ENCODE assay signal across 8 cellular contexts in genomic region chr11:124758355-124759267, GRCh38. TPM values are rescaled to one million over a fixed set of nuclear protein-coding genes. Genes with fewer than 3 reads are reported as not detected.
DNase-seq lines count a peak whose midpoint lies in the region; ATAC-seq, FAIRE-seq and TF ChIP-seq lines count a peak whose summit lies in the region.

No MANE protein-coding gene starts in this region.

- peak; percentile 57 for TF ChIP-seq RAD21 in GM12878 (IDR thresholded peaks at IDR 0.05; ENCODE audit: insufficient read depth, low read depth, low read length)

- in situ Hi-C loops in GM12878 (cut with MboI) = no loop called here

- CTCF ChIA-PET in GM12878 (lab: Yijun Ruan, JAX) = interaction anchor here (0.7 to 16.3 kb wide), 18 partner anchors 13 to 473 kb away, joined by 3 to 272 read pairs (median 4); partner anchors contain the start of genes CCDC15, MSANTD2, NRGN and SIAE

- 0 out of 2 replicates have a peak, but pooled peaks have one; percentile 28 for TF ChIP-seq POLR2A in GM12878 (IDR thresholded peaks at IDR 0.05; ENCODE audit: low read depth, low read length)

- peak; percentile 88 to 89 (median 89) for TF ChIP-seq CTCF in GM12878 (IDR thresholded peaks at IDR 0.05 in 2 of 3, conservative IDR thresholded peaks at IDR 0.05 in 1 of 3; ENCODE audit: control insufficient read depth in 2 of 3, extremely low read depth in 1 of 3, insufficient read depth in 1 of 3, low read depth in 3 of 3, low read length in 3 of 3)

- BruUV-seq in GM12878 (replicated peaks; lab: Mats Ljungman, UMichigan) = no TSS peak

- H4K20me1 ChIP-seq in GM12878 (ENCODE audit: control insufficient read depth, insufficient read depth) = no peaks in the 10 kb centered on the region

- peak overlapping the region; percentile 60 for H2AFZ ChIP-seq in GM12878 (ENCODE audit: control insufficient read depth, low read depth, low read length)

- RAD21 ChIA-PET in GM12878 (lab: Charles Lee; ENCODE audit: unreplicated experiment) = interaction anchor here (0.8 to 2.5 kb wide), 8 partner anchors 12 to 89 kb away, joined by 3 to 15 read pairs (median 4); partner anchors contain the start of genes SIAE and SPA17

- H3K4me2 ChIP-seq in GM12878 (ENCODE audit: control insufficient read depth, insufficient read depth) = peak overlapping the region; percentile 98

- SMC1A ChIA-PET in GM12878 (lab: Charles Lee; ENCODE audit: uncharacterized antibody, unreplicated experiment) = interaction anchor here (0.6 to 8.8 kb wide), 9 partner anchors 12 to 569 kb away, joined by 3 to 93 read pairs (median 5); partner anchors contain the start of genes MSANTD2, SIAE and SPA17

- intact Hi-C loops in GM12878 (cut with micrococcal nuclease; ENCODE audit: unreplicated experiment) (loop anchor here (1.0 kb wide), 1 partner anchor 12 kb away; no protein-coding TSS in a partner anchor), sciatic nerve (cut with DNase I) (no loop called here)

- ATAC-seq in GM21723 (IDR thresholded peaks at IDR 0.05; ENCODE audit: unreplicated experiment) = peak; percentile 58
- ATAC-seq in GM12878 = peak; percentile 75
- ATAC-seq in sciatic nerve = peak; percentile 77

- peak overlapping the region; percentile 83 for H3K4me3 ChIP-seq in GM12878

- DNase-seq in LHCN-M2 (ENCODE audit: low read depth) (peak; percentile 56), T-helper 22 cell (ENCODE audit: low read depth) (peak; percentile 39), GM12878 (ENCODE audit: low read depth, low spot score) (no peak), hypothalamus (lab: John Stamatoyannopoulos, UW) (peak in 38 of 51 donors; percentile 14 to 79 (median 42)), sciatic nerve (ENCODE audit: low spot score) (peak; percentile 78), NK-92 (lab: John Stamatoyannopoulos, UW; ENCODE audit: unreplicated experiment) (no peak)

- H3K79me2 ChIP-seq in GM12878 (ENCODE audit: control insufficient read depth, insufficient read depth, low read length) = peaks cover 46% of the 10 kb centered on the region

- H3K9me3 ChIP-seq in ES-I3 (ENCODE audit: control insufficient read depth, insufficient read depth, low read length) (no peaks in the 10 kb centered on the region), GM12878 (replicated peaks; ENCODE audit: control insufficient read depth, insufficient read depth, low read length) (no peaks in the 10 kb centered on the region)

- H3K27me3 ChIP-seq in GM12878 (replicated peaks in 1 of 2; ENCODE audit: control insufficient read depth in 2 of 2, insufficient read depth in 2 of 2, low read length in 1 of 2) = no peaks in the 10 kb centered on the region

- peak; percentile 54 for FAIRE-seq in GM12878 (lab: Jason Lieb, UNC)

- 21% methylated on average over 53 of the region's 53 CpGs for WGBS in GM12878 (ENCODE audit: insufficient coverage, insufficient replicate concordance, low lambda C conversion rate, missing lambda C conversion rate)

- no peak for TF ChIP-seq EP300 in GM12878 (IDR thresholded peaks at IDR 0.05; ENCODE audit: borderline replicate concordance in 1 of 2, control insufficient read depth in 1 of 2, low read depth in 2 of 2, low read length in 2 of 2)

- H3K36me3 ChIP-seq in ES-I3 (ENCODE audit: insufficient read depth, low read length) = no peaks in the 10 kb centered on the region
- H3K36me3 ChIP-seq in GM12878 (ENCODE audit: control insufficient read depth in 2 of 2, insufficient read depth in 2 of 2, low read length in 1 of 2) = no peaks in the 10 kb centered on the region; a peak in 1 of 4 replicates

- H3K9ac ChIP-seq in ES-I3 (ENCODE audit: low read depth, low read length) = peak overlapping the region; percentile 46; the same call in 1 of the 2 replicates
- peak overlapping the region; percentile 57; the same call in 1 of the 2 replicates for H3K9ac ChIP-seq in GM12878 (ENCODE audit: control insufficient read depth, insufficient read depth, low read length)

- POLR2A ChIA-PET in GM12878 (lab: Charles Lee) = interaction anchor here (0.7 to 1.5 kb wide), 6 partner anchors 12 to 41 kb away, joined by 3 to 5 read pairs (median 4); partner anchors contain the start of gene MSANTD2

- H3K4me1 ChIP-seq in ES-I3 (ENCODE audit: insufficient read depth, low read length) (peaks cover 20% of the 10 kb centered on the region), GM12878 (ENCODE audit: control insufficient read depth, insufficient read depth, low read length) (peaks cover 18% of the 10 kb centered on the region)

- H3K27ac ChIP-seq in GM12878 (ENCODE audit: control insufficient read depth, insufficient read depth) = peak overlapping the region; percentile 82; the same call in 1 of the 2 replicates

RNA-seq across cellular contexts. Expression of gene ESAM, which starts 3.5 kb away (rescaled TPM):
- total RNA-seq in LHCN-M2 (2014; rRNA removed) (0.06 TPM in 2 replicates), GM12878 (2014; rRNA removed) (16.3 and 20.6 TPM in 2 replicates), GM12878 (2014; rRNA removed; fragmentation: Illumina TruSeq; extraction: Trizol) (9.2 and 9.4 TPM in 2 replicates), GM12878 (2021) (26.1 and 26.9 TPM in 2 replicates), sciatic nerve (61.0 TPM)
- polyA plus RNA-seq in LHCN-M2 (2012) = 0.09 TPM
- total RNA-seq in GM12878 (2013; cell fraction: nucleolus; rRNA removed) = 17.0 and 18.6 TPM in 2 replicates
- 7.7 TPM for polyA plus RNA-seq in GM12878 (2011; ENCODE audit: low read depth)
- polyA plus RNA-seq in GM12878 (2011; rRNA removed) (5.7 and 15.3 TPM in 2 replicates), GM12878 (2014; fragmentation: Illumina TruSeq; extraction: Trizol) (14.4 and 18.4 TPM in 2 replicates), GM12878 (2014; fragmentation: Nextera tagmentation; extraction: Ambion mirVana) (1 to 10 TPM; 2.7 to 6.9 TPM), GM12878 (2014; rRNA removed) (22.3 and 24.6 TPM in 2 replicates), GM12878 (2016; fragmentation: Nextera tagmentation; extraction: Ambion mirVana) (10 to 100 TPM; 34.2 to 43.6 TPM)
- polyA plus RNA-seq in GM12878 (2011; cell fraction: cytosol; rRNA removed) = 12.8 and 13.5 TPM in 2 replicates
- polyA plus RNA-seq in GM12878 (2011; cell fraction: nucleus; rRNA removed) = 32.4 and 38.8 TPM in 2 replicates
- 17.7 and 20.4 TPM in 2 replicates for polyA plus RNA-seq in GM12878 (2012)
- polyA minus RNA-seq in GM12878 (2011; rRNA and poly(A)+ RNA removed) = 6.6 and 9.7 TPM in 2 replicates
- 2.5 and 2.9 TPM in 2 replicates for polyA minus RNA-seq in GM12878 (2011; cell fraction: cytosol; rRNA and poly(A)+ RNA removed)
- polyA minus RNA-seq in GM12878 (2011; cell fraction: nucleus; rRNA and poly(A)+ RNA removed) = 7.5 and 9.0 TPM in 2 replicates

RNA-seq across cellular contexts. Expression of gene VSIG2, which starts 6.6 kb away (rescaled TPM):
- not detected in 2 replicates for total RNA-seq in LHCN-M2 (2014; rRNA removed)
- polyA plus RNA-seq in LHCN-M2 (2012) = not detected
- total RNA-seq in GM12878 (2013; cell fraction: nucleolus; rRNA removed) = 0.46 TPM in 1 of 2 replicates, not detected in the other
- total RNA-seq in GM12878 (2014; rRNA removed) = not detected in 2 replicates
- total RNA-seq in GM12878 (2014; rRNA removed; fragmentation: Illumina TruSeq; extraction: Trizol) = 0.13 TPM in 1 of 2 replicates, not detected in the other
- total RNA-seq in GM12878 (2021) = 0.31 and 0.40 TPM in 2 replicates
- not detected for polyA plus RNA-seq in GM12878 (2011; ENCODE audit: low read depth)
- polyA plus RNA-seq in GM12878 (2011; rRNA removed) = 0.12 and 0.15 TPM in 2 replicates
- 0.07 TPM in 1 of 2 replicates, not detected in the other for polyA plus RNA-seq in GM12878 (2011; cell fraction: cytosol; rRNA removed)
- polyA plus RNA-seq in GM12878 (2011; cell fraction: nucleus; rRNA removed) = 0.41 and 1.0 TPM in 2 replicates
- polyA plus RNA-seq in GM12878 (2012) = 0.14 TPM in 1 of 2 replicates, not detected in the other
- polyA plus RNA-seq in GM12878 (2014; fragmentation: Illumina TruSeq; extraction: Trizol) = not detected in 2 replicates
- polyA plus RNA-seq in GM12878 (2014; fragmentation: Nextera tagmentation; extraction: Ambion mirVana) = not detected
- polyA plus RNA-seq in GM12878 (2014; rRNA removed) = 0.15 and 0.27 TPM in 2 replicates
- polyA plus RNA-seq in GM12878 (2016; fragmentation: Nextera tagmentation; extraction: Ambion mirVana) = under 1 TPM in 1 of 2 experiments, not detected in 1; 0.19 TPM
- polyA minus RNA-seq in GM12878 (2011; rRNA and poly(A)+ RNA removed) = not detected in 2 replicates
- polyA minus RNA-seq in GM12878 (2011; cell fraction: cytosol; rRNA and poly(A)+ RNA removed) = not detected in 2 replicates
- not detected in 2 replicates for polyA minus RNA-seq in GM12878 (2011; cell fraction: nucleus; rRNA and poly(A)+ RNA removed)
- 2.0 TPM for total RNA-seq in sciatic nerve

RNA-seq across cellular contexts. Expression of gene NRGN, which starts 18.9 kb away (rescaled TPM):
- total RNA-seq in LHCN-M2 (2014; rRNA removed) (2.4 and 3.8 TPM in 2 replicates), GM12878 (2014; rRNA removed) (0.49 and 1.1 TPM in 2 replicates), GM12878 (2014; rRNA removed; fragmentation: Illumina TruSeq; extraction: Trizol) (0.36 TPM in 1 of 2 replicates, not detected in the other), GM12878 (2021) (2.7 and 3.2 TPM in 2 replicates), sciatic nerve (6.2 TPM)
- polyA plus RNA-seq in LHCN-M2 (2012) = 7.9 TPM
- total RNA-seq in GM12878 (2013; cell fraction: nucleolus; rRNA removed) = not detected in 2 replicates
- polyA plus RNA-seq in GM12878 (2011; ENCODE audit: low read depth) = 0.84 TPM
- polyA plus RNA-seq in GM12878 (2011; rRNA removed) (0.97 and 2.1 TPM in 2 replicates), GM12878 (2014; fragmentation: Illumina TruSeq; extraction: Trizol) (1.2 TPM in 1 of 2 replicates, not detected in the other), GM12878 (2014; fragmentation: Nextera tagmentation; extraction: Ambion mirVana) (not detected), GM12878 (2014; rRNA removed) (2.8 and 3.5 TPM in 2 replicates), GM12878 (2016; fragmentation: Nextera tagmentation; extraction: Ambion mirVana) (1 to 10 TPM in 1 of 2 experiments, under 1 TPM in 1; 0.92 to 1.1 TPM)
- polyA plus RNA-seq in GM12878 (2011; cell fraction: cytosol; rRNA removed) = 4.2 and 5.7 TPM in 2 replicates
- 9.3 and 10.5 TPM in 2 replicates for polyA plus RNA-seq in GM12878 (2011; cell fraction: nucleus; rRNA removed)
- polyA plus RNA-seq in GM12878 (2012) = 2.3 and 2.8 TPM in 2 replicates
- polyA minus RNA-seq in GM12878 (2011; rRNA and poly(A)+ RNA removed) = 0.88 and 0.95 TPM in 2 replicates
- polyA minus RNA-seq in GM12878 (2011; cell fraction: cytosol; rRNA and poly(A)+ RNA removed) = 2.0 and 2.1 TPM in 2 replicates
- 1.9 and 2.4 TPM in 2 replicates for polyA minus RNA-seq in GM12878 (2011; cell fraction: nucleus; rRNA and poly(A)+ RNA removed)

RNA-seq across cellular contexts. Expression of gene MSANTD2, which starts 41.6 kb away (rescaled TPM):
- total RNA-seq in LHCN-M2 (2014; rRNA removed) (12.3 and 15.4 TPM in 2 replicates), GM12878 (2014; rRNA removed) (12.0 and 13.7 TPM in 2 replicates), GM12878 (2014; rRNA removed; fragmentation: Illumina TruSeq; extraction: Trizol) (10.6 and 11.2 TPM in 2 replicates), GM12878 (2021) (8.7 and 9.0 TPM in 2 replicates), sciatic nerve (22.1 TPM)
- polyA plus RNA-seq in LHCN-M2 (2012) = 2.4 TPM
- 9.9 and 13.0 TPM in 2 replicates for total RNA-seq in GM12878 (2013; cell fraction: nucleolus; rRNA removed)
- 3.1 TPM for polyA plus RNA-seq in GM12878 (2011; ENCODE audit: low read depth)
- polyA plus RNA-seq in GM12878 (2011; rRNA removed) (7.2 and 10.4 TPM in 2 replicates), GM12878 (2014; fragmentation: Illumina TruSeq; extraction: Trizol) (11.6 and 17.5 TPM in 2 replicates), GM12878 (2014; fragmentation: Nextera tagmentation; extraction: Ambion mirVana) (1 to 10 TPM; 3.0 to 4.1 TPM), GM12878 (2014; rRNA removed) (12.4 and 13.8 TPM in 2 replicates), GM12878 (2016; fragmentation: Nextera tagmentation; extraction: Ambion mirVana) (1 to 10 TPM; 6.4 to 7.0 TPM)
- 3.4 and 3.9 TPM in 2 replicates for polyA plus RNA-seq in GM12878 (2011; cell fraction: cytosol; rRNA removed)
- polyA plus RNA-seq in GM12878 (2011; cell fraction: nucleus; rRNA removed) = 12.3 and 14.2 TPM in 2 replicates
- 3.2 and 5.0 TPM in 2 replicates for polyA plus RNA-seq in GM12878 (2012)
- polyA minus RNA-seq in GM12878 (2011; rRNA and poly(A)+ RNA removed) = 1.8 and 1.9 TPM in 2 replicates
- 3.6 and 4.0 TPM in 2 replicates for polyA minus RNA-seq in GM12878 (2011; cell fraction: cytosol; rRNA and poly(A)+ RNA removed)
- 5.3 and 9.5 TPM in 2 replicates for polyA minus RNA-seq in GM12878 (2011; cell fraction: nucleus; rRNA and poly(A)+ RNA removed)

Comparison
In these comparisons a context has a peak if more than half of its experiments do, and no peak if none do; other contexts are left out.
1. DNase-seq: peak in LHCN-M2 (single experiment), T-helper 22 cell (single experiment), hypothalamus (38 of 51) and sciatic nerve (single experiment); none in GM12878 (single experiment) and NK-92 (single experiment).
2. Peak in every context shown above with its lines, with median percentiles within 50 percentile points of each other: ATAC-seq.